In genomic region chr1:193416226-193416625, GRCh38 we compare ENCODE assay signal across 25 cellular contexts.
"Had no signal": no experiment of that assay in that cellular context is flagged by ENCODE, and none has a peak within 500 bp of the region (broad histone marks: within the 10 kb centered on the region; RNA-seq: fewer than 3 reads in every experiment).

No MANE protein-coding gene starts in this region.

- H3K27me3 Mint-ChIP-seq: activated CD4-positive, alpha-beta memory T cell treated with anti-CD3 and anti-CD28 coated beads for 36 hours; activated naive CD4-positive, alpha-beta T cell treated with anti-CD3 and anti-CD28 coated beads, Interleukin-2, amount 10 ng/mL, durations not matched to agents 7 days and 5 days; dendritic cell treated with granulocyte-macrophage colony-stimulating factor and Interleukin-4, amounts not matched to agents 40 ng/mL and 50 ng/mL, for 4 days; memory B cell had no signal

- H3K36me3 ChIP-seq: adrenal gland, ascending aorta, brain microvascular endothelial cell, stomach, suprapubic skin, transverse colon, uterus had no signal

- H3K36me3 Mint-ChIP-seq: memory B cell, natural killer cell, WTC11 had no signal

- ATAC-seq: left ventricle myocardium superior, natural killer cell, right cardiac atrium had no signal

- H3K9me3 ChIP-seq: adrenal gland, ascending aorta, stomach, suprapubic skin, transverse colon, uterus had no signal

- H3K27me3 ChIP-seq: adrenal gland, ascending aorta, brain microvascular endothelial cell, stomach, suprapubic skin, transverse colon, uterus had no signal

- H3K79me2 ChIP-seq: parathyroid adenoma had no signal

- H3K27ac ChIP-seq: ascending aorta, brain microvascular endothelial cell, parathyroid adenoma, stomach, suprapubic skin, transverse colon had no signal

- H2AFZ ChIP-seq: parathyroid adenoma had no signal

- H3K4me3 Mint-ChIP-seq: activated CD4-positive, alpha-beta memory T cell treated with anti-CD3 and anti-CD28 coated beads for 36 hours; activated naive CD4-positive, alpha-beta T cell treated with anti-CD3 and anti-CD28 coated beads, Interleukin-2, amount 10 ng/mL, durations not matched to agents 7 days and 5 days; dendritic cell treated with granulocyte-macrophage colony-stimulating factor and Interleukin-4, amounts not matched to agents 40 ng/mL and 50 ng/mL, for 4 days; memory B cell; natural killer cell; WTC11 had no signal

- H3K4me3 ChIP-seq: adrenal gland, ascending aorta, stomach, suprapubic skin, transverse colon, uterus had no signal

- H3K27ac Mint-ChIP-seq: activated CD4-positive, alpha-beta memory T cell treated with anti-CD3 and anti-CD28 coated beads for 36 hours; activated naive CD4-positive, alpha-beta T cell treated with anti-CD3 and anti-CD28 coated beads, Interleukin-2, amount 10 ng/mL, durations not matched to agents 7 days and 5 days; dendritic cell treated with granulocyte-macrophage colony-stimulating factor and Interleukin-4, amounts not matched to agents 40 ng/mL and 50 ng/mL, for 4 days; memory B cell; natural killer cell; WTC11 had no signal

- H3K9me3 Mint-ChIP-seq: activated CD4-positive, alpha-beta memory T cell treated with anti-CD3 and anti-CD28 coated beads for 36 hours; dendritic cell treated with granulocyte-macrophage colony-stimulating factor and Interleukin-4, amounts not matched to agents 40 ng/mL and 50 ng/mL, for 4 days; memory B cell; natural killer cell; WTC11 had no signal

- H3K9ac ChIP-seq: parathyroid adenoma had no signal

- H3K4me1 ChIP-seq: ascending aorta, parathyroid adenoma, uterus had no signal

- DNase-seq: activated CD4-positive, alpha-beta memory T cell treated with anti-CD3 and anti-CD28 coated beads for 36 hours; activated CD4-positive, alpha-beta T cell treated with anti-CD3 and anti-CD28 coated beads for 4 hours; activated effector memory CD4-positive, alpha-beta T cell treated with anti-CD3 and anti-CD28 coated beads, Interleukin-2, amount 50 U/mL, for 16 hours; activated naive CD4-positive, alpha-beta T cell treated with anti-CD3 and anti-CD28 coated beads, Interleukin-2, amount 10 ng/mL, durations not matched to agents 7 days and 5 days; activated T-cell treated with anti-CD3 and anti-CD28 coated beads, Interleukin-2, amount 50 U/mL, for 48 hours; adrenal gland; brain microvascular endothelial cell; caudate nucleus; effector CD4-positive, alpha-beta T cell; hippocampal formation; left ventricle myocardium superior; natural killer cell; nucleus accumbens; right cardiac atrium; stimulated activated CD4-positive, alpha-beta T cell treated with anti-CD3 and anti-CD28 coated beads, Interleukin-4, amount 100 ng/mL, for 24 hours; stomach; T1000; transverse colon; uterus had no signal
